ENCODE assay signal across 18 cellular contexts in the genomic region with DNA sequence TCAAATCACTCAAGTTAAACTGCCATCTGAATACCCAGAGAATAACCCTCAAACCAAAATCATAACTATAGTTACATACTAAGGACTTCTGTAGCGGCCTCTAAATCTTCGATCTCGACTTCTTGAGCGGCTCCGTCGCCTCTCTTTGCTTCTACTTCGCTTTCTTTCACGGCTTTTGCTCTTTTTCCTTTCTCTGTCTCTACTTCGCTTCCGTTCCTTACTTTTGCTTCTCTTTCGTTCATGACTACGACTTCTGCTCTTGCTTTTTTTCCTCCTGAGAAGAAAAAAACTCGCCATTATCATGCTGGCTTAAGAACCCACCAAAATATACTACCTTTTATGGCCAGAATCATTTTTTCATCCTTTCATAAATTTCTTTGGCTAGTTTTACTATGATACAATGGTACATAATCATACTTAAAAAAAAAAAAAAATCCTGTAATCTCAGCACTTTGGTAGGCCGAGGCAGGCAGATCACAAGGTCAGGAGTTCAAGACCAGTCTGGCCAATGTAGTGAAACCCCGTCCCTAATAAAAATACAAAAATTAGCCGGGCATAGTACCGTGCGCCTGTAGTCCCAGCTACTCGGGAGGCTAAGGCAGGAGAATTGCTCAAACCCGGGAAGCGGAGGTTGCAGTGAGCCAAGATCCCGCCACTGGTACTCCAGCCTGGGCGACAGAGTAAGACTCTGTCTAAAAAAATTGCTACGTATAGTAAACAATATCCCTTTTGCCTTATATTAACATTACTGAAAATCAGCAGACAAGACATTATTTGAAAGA. TPM values are rescaled to one million over a fixed set of nuclear protein-coding genes. Genes with fewer than 3 reads are reported as not detected.
DNase-seq lines count a peak whose midpoint lies in the region; ATAC-seq and TF ChIP-seq lines count a peak whose summit lies in the region.
"Had no signal": no experiment of that assay in that cellular context is flagged by ENCODE, and none has a peak within 500 bp of the region (broad histone marks: within the 10 kb centered on the region; RNA-seq: fewer than 3 reads in every experiment).

No MANE protein-coding gene starts in this region.

- H3K4me1 ChIP-seq in CD4-positive, CD25-positive, alpha-beta regulatory T cell (ENCODE audit: control insufficient read depth, insufficient read depth, low read length, poor library complexity, severe bottlenecking): peaks cover 69% of the 10 kb centered on the region
- peaks cover 55% of the 10 kb centered on the region for H3K4me1 ChIP-seq in Caco-2
- peaks cover 11% of the 10 kb centered on the region for H3K4me1 ChIP-seq in ovary (ENCODE audit: insufficient read depth)
- peaks cover 4% of the 10 kb centered on the region for H3K4me1 ChIP-seq in SJCRH30
- H3K4me1 ChIP-seq: SJSA1 had no signal

- no peaks in the 10 kb centered on the region for H3K27me3 ChIP-seq in CD4-positive, CD25-positive, alpha-beta regulatory T cell (ENCODE audit: control insufficient read depth, insufficient read depth, low read length)
- H3K27me3 ChIP-seq in Caco-2 (replicated peaks; ENCODE audit: control insufficient read depth, insufficient read depth, low read length) (no peaks in the 10 kb centered on the region), ovary (no peaks in the 10 kb centered on the region), SJCRH30 (no peaks in the 10 kb centered on the region; the same call in 1 of the 2 replicates)
- H3K27me3 ChIP-seq: BLaER1, cardiac muscle cell, left lung, SJSA1 had no signal

- no peak for TF ChIP-seq EP300 in ovary (IDR thresholded peaks at IDR 0.05)

- H3K27me3 Mint-ChIP-seq in CD4-positive, CD25-positive, alpha-beta regulatory T cell: no peaks in the 10 kb centered on the region
- H3K27me3 Mint-ChIP-seq in Caco-2 (ENCODE audit: insufficient read depth, unreplicated experiment): no peaks in the 10 kb centered on the region
- no peaks in the 10 kb centered on the region for H3K27me3 Mint-ChIP-seq in activated naive CD8-positive, alpha-beta T cell treated with anti-CD3 and anti-CD28 coated beads, Interleukin-2, amount 50 U/mL, for 24 hours
- no peaks in the 10 kb centered on the region for H3K27me3 Mint-ChIP-seq in natural killer cell treated with Interleukin-12 subunit alpha and Interleukin-12 subunit beta and Interleukin-15 and Interleukin-18, amount 100 ng/mL, for 72 hours

- intact Hi-C loops in Caco-2 (cut with micrococcal nuclease; ENCODE audit: unreplicated experiment): loop anchor here (1.0 kb wide), 1 partner anchor 8 kb away; no protein-coding TSS in a partner anchor
- intact Hi-C loops in ovary (cut with DNase I): loop anchor here in 1 of 4 donors (10.0 kb wide), 1 partner anchor 153 kb away; no protein-coding TSS in a partner anchor

- peak overlapping the region; percentile 56 for H3K4me3 ChIP-seq in CD4-positive, CD25-positive, alpha-beta regulatory T cell (ENCODE audit: low read depth, low read length)
- H3K4me3 ChIP-seq in Caco-2 (ENCODE audit: low read depth, low read length): no peak overlapping the region
- H3K4me3 ChIP-seq in ovary: no peak overlapping the region
- no peak overlapping the region for H3K4me3 ChIP-seq in SJCRH30
- H3K4me3 ChIP-seq: BLaER1, cardiac muscle cell, GM23338, left lung, SJSA1 had no signal

- ATAC-seq in CD4-positive, CD25-positive, alpha-beta regulatory T cell (ENCODE audit: low read depth in 2 of 2): no peak
- no peak for ATAC-seq in activated naive CD8-positive, alpha-beta T cell treated with anti-CD3 and anti-CD28 coated beads, Interleukin-2, amount 50 U/mL, for 24 hours
- no peak for ATAC-seq in natural killer cell treated with Interleukin-12 subunit alpha and Interleukin-12 subunit beta and Interleukin-15 and Interleukin-18, amount 100 ng/mL, for 72 hours
- ATAC-seq: GM23338 had no signal

- H3K36me3 Mint-ChIP-seq in CD4-positive, CD25-positive, alpha-beta regulatory T cell: peaks cover 43% of the 10 kb centered on the region
- H3K36me3 Mint-ChIP-seq in Caco-2 (ENCODE audit: insufficient read depth, unreplicated experiment): peaks cover 99% of the 10 kb centered on the region
- H3K36me3 Mint-ChIP-seq in activated naive CD8-positive, alpha-beta T cell treated with anti-CD3 and anti-CD28 coated beads, Interleukin-2, amount 50 U/mL, for 24 hours (ENCODE audit: low read depth): peaks cover 73% of the 10 kb centered on the region
- H3K36me3 Mint-ChIP-seq in natural killer cell treated with Interleukin-12 subunit alpha and Interleukin-12 subunit beta and Interleukin-15 and Interleukin-18, amount 100 ng/mL, for 72 hours: peaks cover 36% of the 10 kb centered on the region

- H3K27ac ChIP-seq in CD4-positive, CD25-positive, alpha-beta regulatory T cell (ENCODE audit: insufficient read depth, low read length, poor library complexity, severe bottlenecking): no peak overlapping the region
- H3K27ac ChIP-seq in ovary (no peak overlapping the region), SJCRH30 (no peak overlapping the region)
- H3K27ac ChIP-seq: BLaER1, cardiac muscle cell, left lung, SJSA1 had no signal

- H3K9me3 ChIP-seq in CD4-positive, CD25-positive, alpha-beta regulatory T cell (ENCODE audit: control insufficient read depth in 2 of 2, low read length in 2 of 2): no peaks in the 10 kb centered on the region
- no peaks in the 10 kb centered on the region for H3K9me3 ChIP-seq in Caco-2
- no peaks in the 10 kb centered on the region for H3K9me3 ChIP-seq in ovary
- no peaks in the 10 kb centered on the region for H3K9me3 ChIP-seq in SJCRH30 (replicated peaks)
- H3K9me3 ChIP-seq: BLaER1, left lung, SJSA1 had no signal

- DNase-seq in CD4-positive, CD25-positive, alpha-beta regulatory T cell: no peak
- no peak for DNase-seq in Caco-2
- DNase-seq in activated naive CD8-positive, alpha-beta T cell treated with anti-CD3 and anti-CD28 coated beads, Interleukin-2, amount 50 U/mL, for 24 hours: no peak
- DNase-seq in natural killer cell treated with Interleukin-12 subunit alpha and Interleukin-12 subunit beta and Interleukin-15 and Interleukin-18, amount 100 ng/mL, for 72 hours (ENCODE audit: low spot score): no peak
- DNase-seq in ovary: no peak
- no peak for DNase-seq in DMS79 (lab: John Stamatoyannopoulos, UW)
- no peak for DNase-seq in SJCRH30
- DNase-seq: activated CD8-positive, alpha-beta memory T cell treated with anti-CD3 and anti-CD28 coated beads for 24 hours; activated naive CD4-positive, alpha-beta T cell treated with anti-CD3 and anti-CD28 coated beads for 36 hours; effector memory CD4-positive, alpha-beta T cell; left lung; NCI-H2029; NCI-H524; retina had no signal

- no peaks in the 10 kb centered on the region for H3K9me3 Mint-ChIP-seq in CD4-positive, CD25-positive, alpha-beta regulatory T cell
- H3K9me3 Mint-ChIP-seq in Caco-2 (ENCODE audit: unreplicated experiment): no peaks in the 10 kb centered on the region
- H3K9me3 Mint-ChIP-seq in activated naive CD8-positive, alpha-beta T cell treated with anti-CD3 and anti-CD28 coated beads, Interleukin-2, amount 50 U/mL, for 24 hours: no peaks in the 10 kb centered on the region
- no peaks in the 10 kb centered on the region for H3K9me3 Mint-ChIP-seq in natural killer cell treated with Interleukin-12 subunit alpha and Interleukin-12 subunit beta and Interleukin-15 and Interleukin-18, amount 100 ng/mL, for 72 hours
- H3K9me3 Mint-ChIP-seq: activated naive CD4-positive, alpha-beta T cell treated with anti-CD3 and anti-CD28 coated beads for 36 hours; GM23338 had no signal

- 68 to 81% (median 68%) methylated on average over 24 of the region's 24 CpGs for WGBS in ovary, 3 donors

- POLR2A ChIA-PET in Caco-2 (lab: Charles Lee): interaction anchor here (0.5 to 2.3 kb wide), 4 partner anchors 9 to 852 kb away, joined by 3 to 79 read pairs (median 8); partner anchors contain the start of gene RBM39

- TF ChIP-seq CTCF in Caco-2 (IDR thresholded peaks at IDR 0.05; ENCODE audit: insufficient read depth in 1 of 2, low read depth in 1 of 2, low read length in 1 of 2, severe bottlenecking in 1 of 2, unreplicated experiment in 1 of 2) (no peak), ovary (IDR thresholded peaks at IDR 0.05) (no peak)

- peaks cover 43 to 72% (median 62%) of the 10 kb centered on the region in 4 donors for H3K4me1 Mint-ChIP-seq in CD4-positive, CD25-positive, alpha-beta regulatory T cell
- peaks cover 39% of the 10 kb centered on the region for H3K4me1 Mint-ChIP-seq in Caco-2 (ENCODE audit: low read depth, unreplicated experiment)
- H3K4me1 Mint-ChIP-seq in activated naive CD8-positive, alpha-beta T cell treated with anti-CD3 and anti-CD28 coated beads, Interleukin-2, amount 50 U/mL, for 24 hours: peaks cover 63% of the 10 kb centered on the region
- peaks cover 36 to 45% of the 10 kb centered on the region in 2 donors for H3K4me1 Mint-ChIP-seq in natural killer cell treated with Interleukin-12 subunit alpha and Interleukin-12 subunit beta and Interleukin-15 and Interleukin-18, amount 100 ng/mL, for 72 hours (ENCODE audit: low read depth in 2 of 2)

- no peak for TF ChIP-seq POLR2A in ovary (IDR thresholded peaks at IDR 0.05)

- no TSS peak for BruUV-seq in Caco-2 (replicated peaks; lab: Mats Ljungman, UMichigan)

- peak overlapping the region; percentile 59 to 74 (median 66) for H3K4me3 Mint-ChIP-seq in CD4-positive, CD25-positive, alpha-beta regulatory T cell
- H3K4me3 Mint-ChIP-seq in Caco-2 (ENCODE audit: unreplicated experiment): peak overlapping the region; percentile 7
- H3K4me3 Mint-ChIP-seq in activated naive CD8-positive, alpha-beta T cell treated with anti-CD3 and anti-CD28 coated beads, Interleukin-2, amount 50 U/mL, for 24 hours: peak overlapping the region; percentile 25
- peak overlapping the region; percentile 24 for H3K4me3 Mint-ChIP-seq in natural killer cell treated with Interleukin-12 subunit alpha and Interleukin-12 subunit beta and Interleukin-15 and Interleukin-18, amount 100 ng/mL, for 72 hours
- H3K4me3 Mint-ChIP-seq: activated naive CD4-positive, alpha-beta T cell treated with anti-CD3 and anti-CD28 coated beads for 36 hours; GM23338 had no signal

- CTCF ChIA-PET in Caco-2 (lab: Charles Lee): interaction anchor here (1.0 to 1.9 kb wide), 4 partner anchors 10 to 222 kb away, joined by 3 to 12 read pairs (median 3); partner anchors contain the start of genes RBM39 and SCAND1

- peaks cover 94% of the 10 kb centered on the region for H3K36me3 ChIP-seq in CD4-positive, CD25-positive, alpha-beta regulatory T cell (ENCODE audit: control insufficient read depth, insufficient read depth, low read length)
- H3K36me3 ChIP-seq in Caco-2 (ENCODE audit: control insufficient read depth, insufficient read depth, low read length) (peaks cover 31% of the 10 kb centered on the region), ovary (no peaks in the 10 kb centered on the region), SJCRH30 (peaks cover 100% of the 10 kb centered on the region)

- peak overlapping the region in 1 of 3 donors; percentile 26 for H3K27ac Mint-ChIP-seq in CD4-positive, CD25-positive, alpha-beta regulatory T cell
- no peak overlapping the region for H3K27ac Mint-ChIP-seq in Caco-2 (ENCODE audit: unreplicated experiment)
- peak overlapping the region; percentile 76 for H3K27ac Mint-ChIP-seq in activated naive CD8-positive, alpha-beta T cell treated with anti-CD3 and anti-CD28 coated beads, Interleukin-2, amount 50 U/mL, for 24 hours
- H3K27ac Mint-ChIP-seq in natural killer cell treated with Interleukin-12 subunit alpha and Interleukin-12 subunit beta and Interleukin-15 and Interleukin-18, amount 100 ng/mL, for 72 hours: peak overlapping the region in 1 of 2 donors; percentile 0
- H3K27ac Mint-ChIP-seq: activated naive CD4-positive, alpha-beta T cell treated with anti-CD3 and anti-CD28 coated beads for 36 hours; GM23338 had no signal

RNA-seq across cellular contexts. Expression of gene RBM39, which starts 10.0 kb away (rescaled TPM):
- total RNA-seq in CD4-positive, CD25-positive, alpha-beta regulatory T cell: 1,180 TPM
- polyA plus RNA-seq in CD4-positive, CD25-positive, alpha-beta regulatory T cell: 100 to 1,000 TPM; 112 to 144 (median 117) TPM
- total RNA-seq in Caco-2 (2022) (750 and 777 TPM in 2 replicates), ovary (100 to 1,000 TPM; 277 to 389 (median 356) TPM)
- 100 to 1,000 TPM; 404 to 438 TPM for total RNA-seq in natural killer cell treated with Interleukin-12 subunit alpha and Interleukin-12 subunit beta and Interleukin-15 and Interleukin-18, amount 100 ng/mL, for 72 hours
- 100 to 1,000 TPM; 247 to 269 TPM for polyA plus RNA-seq in ovary
- 423 and 517 TPM in 2 replicates for total RNA-seq in SJCRH30 (2014; rRNA removed; shearing (Covaris generic))

RNA-seq across cellular contexts. Expression of gene ROMO1, which starts 32.8 kb away (rescaled TPM):
- total RNA-seq in CD4-positive, CD25-positive, alpha-beta regulatory T cell: 48.8 TPM
- polyA plus RNA-seq in CD4-positive, CD25-positive, alpha-beta regulatory T cell: 100 to 1,000 TPM; 295 to 378 (median 363) TPM
- total RNA-seq in Caco-2 (2022) (354 and 357 TPM in 2 replicates), ovary (100 to 1,000 TPM in 6 of 7 donors, 10 to 100 TPM in 1; 98.7 to 404 (median 112) TPM)
- 100 to 1,000 TPM in 1 of 2 donors, 10 to 100 TPM in 1; 71.0 to 101 TPM for total RNA-seq in natural killer cell treated with Interleukin-12 subunit alpha and Interleukin-12 subunit beta and Interleukin-15 and Interleukin-18, amount 100 ng/mL, for 72 hours
- polyA plus RNA-seq in ovary: 100 to 1,000 TPM in 1 of 2 donors, 10 to 100 TPM in 1; 23.2 to 195 TPM
- 282 and 419 TPM in 2 replicates for total RNA-seq in SJCRH30 (2014; rRNA removed; shearing (Covaris generic))

RNA-seq across cellular contexts. Expression of gene NFS1, which starts 32.9 kb away (rescaled TPM):
- 21.2 TPM for total RNA-seq in CD4-positive, CD25-positive, alpha-beta regulatory T cell
- polyA plus RNA-seq in CD4-positive, CD25-positive, alpha-beta regulatory T cell: 10 to 100 TPM; 22.3 to 32.6 (median 25.4) TPM
- total RNA-seq in Caco-2 (2022) (69.8 and 77.1 TPM in 2 replicates), ovary (10 to 100 TPM; 17.3 to 33.7 (median 29.4) TPM)
- total RNA-seq in natural killer cell treated with Interleukin-12 subunit alpha and Interleukin-12 subunit beta and Interleukin-15 and Interleukin-18, amount 100 ng/mL, for 72 hours: 10 to 100 TPM; 27.0 to 37.4 TPM
- polyA plus RNA-seq in ovary: 10 to 100 TPM; 26.8 to 58.1 TPM
- total RNA-seq in SJCRH30 (2014; rRNA removed; shearing (Covaris generic)): 27.6 and 28.7 TPM in 2 replicates

RNA-seq across cellular contexts. Expression of gene PHF20, which starts 39.8 kb away (rescaled TPM):
- total RNA-seq in CD4-positive, CD25-positive, alpha-beta regulatory T cell: 159 TPM
- polyA plus RNA-seq in CD4-positive, CD25-positive, alpha-beta regulatory T cell: 100 to 1,000 TPM in 2 of 4 donors, 10 to 100 TPM in 2; 87.3 to 126 (median 100) TPM
- total RNA-seq in Caco-2 (2022) (101 and 109 TPM in 2 replicates), ovary (10 to 100 TPM; 41.4 to 70.0 (median 48.0) TPM)
- 10 to 100 TPM; 60.4 to 88.6 TPM for total RNA-seq in natural killer cell treated with Interleukin-12 subunit alpha and Interleukin-12 subunit beta and Interleukin-15 and Interleukin-18, amount 100 ng/mL, for 72 hours
- polyA plus RNA-seq in ovary: 10 to 100 TPM; 17.6 to 35.1 TPM
- total RNA-seq in SJCRH30 (2014; rRNA removed; shearing (Covaris generic)): 59.0 and 72.2 TPM in 2 replicates

Comparison
In these comparisons a context has a peak if more than half of its experiments do, and no peak if none do; other contexts are left out.
1. H3K4me3 Mint-ChIP-seq: peak in every context shown above with its lines; median percentile 66 in CD4-positive, CD25-positive, alpha-beta regulatory T cell; 25 in activated naive CD8-positive, alpha-beta T cell treated with anti-CD3 and anti-CD28 coated beads, Interleukin-2, amount 50 U/mL, for 24 hours; 24 in natural killer cell treated with Interleukin-12 subunit alpha and Interleukin-12 subunit beta and Interleukin-15 and Interleukin-18, amount 100 ng/mL, for 72 hours; 7 in Caco-2.